Comparison of ENCODE assay signal across 8 cellular contexts in genomic region chr7:99375070-99375807, GRCh38. TPM values are rescaled to one million over a fixed set of nuclear protein-coding genes. Genes with fewer than 3 reads are reported as not detected.
DNase-seq lines count a peak whose midpoint lies in the region; ATAC-seq and TF ChIP-seq lines count a peak whose summit lies in the region.

No MANE protein-coding gene starts in this region.

- H3K4me1 ChIP-seq in Loucy (ENCODE audit: insufficient read depth, low read length, poor library complexity, severe bottlenecking) (peaks cover 21% of the 10 kb centered on the region), skeletal muscle satellite cell (ENCODE audit: control insufficient read depth, insufficient read depth, low read length) (peaks cover 33% of the 10 kb centered on the region)

- H3F3A ChIP-seq in Loucy (ENCODE audit: low read depth): no peaks in the 10 kb centered on the region

- H3K4me2 ChIP-seq in Loucy (ENCODE audit: low read depth, low read length, poor library complexity, severe bottlenecking) (peak overlapping the region; percentile 64), skeletal muscle satellite cell (ENCODE audit: low read length) (peak overlapping the region; percentile 92)

- H3K9ac ChIP-seq in Loucy (ENCODE audit: low read depth, low read length, poor library complexity, severe bottlenecking): peak overlapping the region; percentile 94
- H3K9ac ChIP-seq in skeletal muscle satellite cell (ENCODE audit: low read depth, low read length): peak overlapping the region; percentile 82

- DNase-seq in GM06990 (ENCODE audit: extremely low read depth, insufficient read length) (peak; percentile 85), UCSD-AML1 (lab: John Stamatoyannopoulos, UW; ENCODE audit: unreplicated experiment) (peak; percentile 53), T47D (ENCODE audit: low read depth in 1 of 2, low spot score in 1 of 2) (peak; percentile 51 to 56), iPS-NIHi11 (ENCODE audit: low spot score) (peak; percentile 88)

- in situ Hi-C loops in T47D (cut with HindIII; ENCODE audit: low pct_unique_long_range_greater_than_20kb, low sequenced_read_pairs): no loop called here

- no peaks in the 10 kb centered on the region for H3K9me2 ChIP-seq in Loucy (replicated peaks; ENCODE audit: low read depth, low read length)

- H3K36me3 ChIP-seq in GM06990 (ENCODE audit: control insufficient read depth, insufficient read depth, low read length): peaks cover 9% of the 10 kb centered on the region
- peaks cover 4% of the 10 kb centered on the region; the same call in 1 of the 2 replicates for H3K36me3 ChIP-seq in Loucy (ENCODE audit: insufficient read depth, low read length)
- peaks cover 5% of the 10 kb centered on the region for H3K36me3 ChIP-seq in skeletal muscle satellite cell (ENCODE audit: insufficient read depth, low read length)

- H3K79me2 ChIP-seq in Loucy (ENCODE audit: insufficient read depth, low read length): peaks cover 50% of the 10 kb centered on the region

- peak; percentile 39 for ATAC-seq in GM21825 (IDR thresholded peaks at IDR 0.05; ENCODE audit: unreplicated experiment)
- no peak for ATAC-seq in HG03378 (IDR thresholded peaks at IDR 0.05; ENCODE audit: unreplicated experiment)

- H2AFZ ChIP-seq in Loucy (ENCODE audit: low read length): peak overlapping the region; percentile 99

- peaks cover 20% of the 10 kb centered on the region for H4K20me1 ChIP-seq in Loucy (ENCODE audit: insufficient read depth, low read length, poor library complexity, severe bottlenecking)

- H3K4me3 ChIP-seq in GM06990 (replicated peaks; ENCODE audit: low read depth, low read length) (peak overlapping the region; percentile 95), Loucy (ENCODE audit: low read length, poor library complexity, severe bottlenecking) (peak overlapping the region; percentile 92), skeletal muscle satellite cell (ENCODE audit: low read length) (peak overlapping the region; percentile 92)

- H3K27me3 ChIP-seq in GM06990 (replicated peaks; ENCODE audit: control insufficient read depth, insufficient read depth, low read length): no peaks in the 10 kb centered on the region
- H3K27me3 ChIP-seq in Loucy (ENCODE audit: insufficient read depth, low read length, poor library complexity, severe bottlenecking): no peaks in the 10 kb centered on the region
- no peaks in the 10 kb centered on the region for H3K27me3 ChIP-seq in skeletal muscle satellite cell (ENCODE audit: control insufficient read depth, insufficient read depth, low read length)

- H3K9me3 ChIP-seq in Loucy (ENCODE audit: insufficient read depth, low read depth, low read length): no peaks in the 10 kb centered on the region
- H3K9me3 ChIP-seq in skeletal muscle satellite cell (replicated peaks; ENCODE audit: low read length): no peaks in the 10 kb centered on the region

- no peak for TF ChIP-seq CTCF in GM06990 (IDR thresholded peaks at IDR 0.05; ENCODE audit: insufficient read depth, low read length, poor library complexity, severe bottlenecking)
- TF ChIP-seq CTCF in Loucy (conservative IDR thresholded peaks at IDR 0.05; ENCODE audit: low read length): no peak

RNA-seq across cellular contexts. Expression of gene ARPC1B, which starts 0.7 kb away (rescaled TPM):
- total RNA-seq in skeletal muscle satellite cell (2012; rRNA removed): 391 and 451 TPM in 2 replicates

RNA-seq across cellular contexts. Expression of gene PDAP1, which starts 33.2 kb away (rescaled TPM):
- 59.6 and 61.2 TPM in 2 replicates for total RNA-seq in skeletal muscle satellite cell (2012; rRNA removed)

RNA-seq across cellular contexts. Expression of gene BUD31, which starts 33.5 kb away (rescaled TPM):
- 114 and 123 TPM in 2 replicates for total RNA-seq in skeletal muscle satellite cell (2012; rRNA removed)

RNA-seq across cellular contexts. Expression of gene ARPC1A, which starts 49.5 kb away (rescaled TPM):
- 237 and 313 TPM in 2 replicates for total RNA-seq in skeletal muscle satellite cell (2012; rRNA removed)
